ENCODE assay signal across 1 cellular context in genomic region chr17:57292086-57292485, GRCh38.
TF ChIP-seq lines count a peak whose summit lies in the region.

No MANE protein-coding gene starts in this region.

TF ChIP-seq in WTC11, 78 proteins besides CTCF, POLR2A, EP300 and RAD21 (continued from another document):
- TF ChIP-seq ARID4B (CRISPR knock-in tag; IDR thresholded peaks at IDR 0.05; ENCODE audit: borderline replicate concordance) (no peak), FOXJ3 (CRISPR knock-in tag; IDR thresholded peaks at IDR 0.05; ENCODE audit: borderline replicate concordance) (no peak), ETV6 (CRISPR knock-in tag; IDR thresholded peaks at IDR 0.05) (no peak), CREM (CRISPR knock-in tag; IDR thresholded peaks at IDR 0.05) (no peak), JAZF1 (CRISPR knock-in tag; IDR thresholded peaks at IDR 0.05) (no peak), CDX4 (CRISPR knock-in tag; IDR thresholded peaks at IDR 0.05; ENCODE audit: borderline replicate concordance) (no peak), ZBTB21 (CRISPR knock-in tag; IDR thresholded peaks at IDR 0.05; ENCODE audit: borderline replicate concordance) (no peak), CREB1 (CRISPR knock-in tag; IDR thresholded peaks at IDR 0.05) (no peak), NR1H2 (CRISPR knock-in tag; IDR thresholded peaks at IDR 0.05) (no peak), STAT6 (CRISPR knock-in tag; conservative IDR thresholded peaks at IDR 0.05; ENCODE audit: low read depth) (no peak), ZNF671 (CRISPR knock-in tag; IDR thresholded peaks at IDR 0.05) (no peak), TEAD4 (CRISPR knock-in tag; IDR thresholded peaks at IDR 0.05) (no peak), NR2C2 (CRISPR knock-in tag; IDR thresholded peaks at IDR 0.05) (no peak), ATF1 (CRISPR knock-in tag; IDR thresholded peaks at IDR 0.05) (no peak)
